8 cellular contexts compared by ENCODE assay signal in the genomic region with DNA sequence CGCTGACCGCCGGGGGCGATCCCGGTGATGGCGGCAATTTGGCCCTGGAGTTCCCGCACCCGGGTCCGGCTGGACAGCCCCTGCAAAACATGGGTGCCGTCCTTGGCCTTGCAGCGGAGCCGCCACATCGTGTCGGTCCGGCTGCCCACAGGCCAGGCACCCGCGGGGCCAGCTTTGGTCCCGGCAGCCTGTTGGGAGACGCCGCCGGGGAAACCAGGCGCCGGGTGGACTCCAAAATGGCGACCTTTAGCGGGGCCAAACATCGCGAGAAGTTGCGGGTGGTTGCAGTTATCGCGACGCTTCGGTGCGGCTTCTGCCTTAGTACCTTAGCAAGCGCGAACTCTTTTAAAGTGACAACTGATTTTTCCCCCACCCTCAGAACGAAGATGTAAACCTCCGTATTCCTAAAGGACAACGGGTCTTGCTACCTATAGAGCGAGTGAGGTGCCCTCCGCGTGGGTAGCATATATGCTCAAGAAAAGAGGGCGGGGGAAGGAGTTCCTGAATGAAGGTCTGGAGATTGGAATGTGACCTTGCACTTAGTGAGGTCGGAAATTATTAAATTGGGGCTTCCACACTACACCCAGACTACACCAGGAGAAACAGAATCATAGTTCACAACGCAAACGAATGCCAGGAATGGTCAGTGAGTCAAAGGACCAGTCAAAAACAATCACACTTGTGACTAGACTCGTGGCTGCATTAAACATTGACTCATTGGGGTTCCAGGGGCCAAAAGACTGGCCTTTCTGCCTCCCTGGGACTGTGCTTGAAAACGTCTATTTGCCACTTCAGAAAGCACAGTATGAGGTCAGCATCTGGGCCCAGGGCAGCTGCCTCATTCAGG. TPM values are rescaled to one million over a fixed set of nuclear protein-coding genes. Genes with fewer than 3 reads are reported as not detected.
A peak's percentile ranks its signal among the peaks of the same experiment; 100 is the strongest.
DNase-seq lines count a peak whose midpoint lies in the region; ATAC-seq and TF ChIP-seq lines count a peak whose summit lies in the region.

Gene YOD1, minus strand, starts transcription at position 441 of the 847 bp plus-strand sequence. Its CDS starts 178 bp downstream, at position 263.

- no peaks in the 10 kb centered on the region for H3K27me3 ChIP-seq in suprapubic skin

- H3K36me3 Mint-ChIP-seq in activated naive CD4-positive, alpha-beta T cell treated with anti-CD3 and anti-CD28 coated beads, Interleukin-2, amount 50 U/mL, for 72 hours = peaks cover 10 to 16% of the 10 kb centered on the region in 2 donors
- no peaks in the 10 kb centered on the region for H3K36me3 Mint-ChIP-seq in glutamatergic neuron (ENCODE audit: unreplicated experiment)

- TF ChIP-seq EP300 in suprapubic skin (IDR thresholded peaks at IDR 0.05) = no peak

- TF ChIP-seq CTCF in glutamatergic neuron (IDR thresholded peaks at IDR 0.05; ENCODE audit: partially characterized antibody, unreplicated experiment) = no peak
- no peak for TF ChIP-seq CTCF in omental fat pad (IDR thresholded peaks at IDR 0.05)
- TF ChIP-seq CTCF in suprapubic skin (IDR thresholded peaks at IDR 0.05) = no peak

- H3K27ac ChIP-seq in suprapubic skin = peak within 1 kb of the TSS; percentile 80

- peak within 1 kb of the TSS; percentile 74 for H3K4me3 ChIP-seq in suprapubic skin

- H3K36me3 ChIP-seq in suprapubic skin = peaks cover 19% of the 10 kb centered on the region

- peaks cover 7% of the 10 kb centered on the region for H3K4me1 Mint-ChIP-seq in glutamatergic neuron (ENCODE audit: low read depth, unreplicated experiment)

- WGBS in suprapubic skin = 4% methylated on average over 47 of the region's 47 CpGs

- peak within 1 kb of the TSS; percentile 96 to 99 for H3K27ac Mint-ChIP-seq in activated naive CD4-positive, alpha-beta T cell treated with anti-CD3 and anti-CD28 coated beads, Interleukin-2, amount 50 U/mL, for 72 hours
- peak within 1 kb of the TSS; percentile 98 for H3K27ac Mint-ChIP-seq in glutamatergic neuron (ENCODE audit: unreplicated experiment)

- TF ChIP-seq POLR2A in suprapubic skin (IDR thresholded peaks at IDR 0.05) = peak in 1 of 2 donors; percentile 49

- H3K4me1 ChIP-seq in suprapubic skin = peaks cover 66% of the 10 kb centered on the region

- H3K27me3 Mint-ChIP-seq in glutamatergic neuron (ENCODE audit: unreplicated experiment) = peaks cover 6% of the 10 kb centered on the region

- H3K9me3 ChIP-seq in suprapubic skin = no peaks in the 10 kb centered on the region

- peak within 1 kb of the TSS; percentile 100 for H3K4me3 Mint-ChIP-seq in glutamatergic neuron (ENCODE audit: unreplicated experiment)

- H3K9me3 Mint-ChIP-seq in activated naive CD4-positive, alpha-beta T cell treated with anti-CD3 and anti-CD28 coated beads, Interleukin-2, amount 50 U/mL, for 72 hours = no peaks in the 10 kb centered on the region
- H3K9me3 Mint-ChIP-seq in glutamatergic neuron (ENCODE audit: unreplicated experiment) = peaks cover 4% of the 10 kb centered on the region

- peak; percentile 80 for ATAC-seq in SK-N-SH treated with all-trans-retinoic acid at 6 μM for 48 hours
- ATAC-seq in activated naive CD4-positive, alpha-beta T cell treated with anti-CD3 and anti-CD28 coated beads, Interleukin-2, amount 50 U/mL, for 72 hours = peak; percentile 67 to 72
- peak; percentile 50 for ATAC-seq in omental fat pad (ENCODE audit: low FRiP score)

- peak; percentile 90 for DNase-seq in DMS53 treated with DMSO at 0.1 percent for 48 hours (lab: John Stamatoyannopoulos, UW; ENCODE audit: unreplicated experiment)
- peak; percentile 69 for DNase-seq in GOT3 (lab: John Stamatoyannopoulos, UW)
- DNase-seq in NCI-H1092 treated with DMSO at 0.1 percent for 48 hours (lab: John Stamatoyannopoulos, UW) = peak; percentile 94
- DNase-seq in activated naive CD4-positive, alpha-beta T cell treated with anti-CD3 and anti-CD28 coated beads, Interleukin-2, amount 50 U/mL, for 72 hours (ENCODE audit: low spot score in 2 of 2) = peak; percentile 89
- peak; percentile 94 for DNase-seq in glutamatergic neuron
- DNase-seq in omental fat pad (ENCODE audit: low spot score) = peak; percentile 87
- DNase-seq in suprapubic skin (ENCODE audit: low spot score in 2 of 2) = peak; percentile 95 to 96

TF ChIP-seq in SK-N-SH treated with all-trans-retinoic acid at 6 μM for 48 hours, 23 proteins besides CTCF, POLR2A, EP300 and RAD21:
- TF ChIP-seq ZFP3 (CRISPR knock-in tag; IDR thresholded peaks at IDR 0.05) (no peak), TSHZ2 (CRISPR knock-in tag; IDR thresholded peaks at IDR 0.05) (no peak), CREB5 (CRISPR knock-in tag; IDR thresholded peaks at IDR 0.05; ENCODE audit: low read depth) (no peak), CSDC2 (CRISPR knock-in tag; IDR thresholded peaks at IDR 0.05) (no peak), ZNF565 (CRISPR knock-in tag; conservative IDR thresholded peaks at IDR 0.05; ENCODE audit: low read depth) (no peak), ZNF70 (CRISPR knock-in tag; IDR thresholded peaks at IDR 0.05) (no peak)
- TF ChIP-seq, protein P1, sequence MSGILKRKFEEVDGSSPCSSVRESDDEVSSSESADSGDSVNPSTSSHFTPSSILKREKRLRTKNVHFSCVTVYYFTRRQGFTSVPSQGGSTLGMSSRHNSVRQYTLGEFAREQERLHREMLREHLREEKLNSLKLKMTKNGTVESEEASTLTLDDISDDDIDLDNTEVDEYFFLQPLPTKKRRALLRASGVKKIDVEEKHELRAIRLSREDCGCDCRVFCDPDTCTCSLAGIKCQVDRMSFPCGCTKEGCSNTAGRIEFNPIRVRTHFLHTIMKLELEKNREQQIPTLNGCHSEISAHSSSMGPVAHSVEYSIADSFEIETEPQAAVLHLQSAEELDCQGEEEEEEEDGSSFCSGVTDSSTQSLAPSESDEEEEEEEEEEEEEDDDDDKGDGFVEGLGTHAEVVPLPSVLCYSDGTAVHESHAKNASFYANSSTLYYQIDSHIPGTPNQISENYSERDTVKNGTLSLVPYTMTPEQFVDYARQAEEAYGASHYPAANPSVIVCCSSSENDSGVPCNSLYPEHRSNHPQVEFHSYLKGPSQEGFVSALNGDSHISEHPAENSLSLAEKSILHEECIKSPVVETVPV (CRISPR knock-in tag; IDR thresholded peaks at IDR 0.05) = no peak
TF ChIP-seq in SK-N-SH treated with all-trans-retinoic acid at 6 μM for 48 hours: peak in this region for 0.

RNA-seq across cellular contexts. Expression of gene YOD1, which starts in this region (rescaled TPM):
- 10 to 100 TPM in 1 of 2 donors, 1 to 10 TPM in 1; 6.6 to 23.4 TPM for total RNA-seq in activated naive CD4-positive, alpha-beta T cell treated with anti-CD3 and anti-CD28 coated beads, Interleukin-2, amount 50 U/mL, for 72 hours
- total RNA-seq in glutamatergic neuron (ENCODE audit: unreplicated experiment) (7.9 TPM), omental fat pad (10 to 100 TPM in 1 of 4 donors, 1 to 10 TPM in 3; 6.1 to 11.7 (median 7.9) TPM), suprapubic skin (10 to 100 TPM; 20.4 to 63.6 (median 42.8) TPM)

Comparison
In these comparisons a context has a peak if more than half of its experiments do, and no peak if none do; other contexts are left out.
1. Peak in every context shown above with its lines: DNase-seq, ATAC-seq, H3K4me3 ChIP-seq and H3K27ac ChIP-seq.